In genomic region chr2:227479865-227480475, GRCh38 we compare ENCODE assay signal across 8 cellular contexts. TPM values are rescaled to one million over a fixed set of nuclear protein-coding genes. Genes with fewer than 3 reads are reported as not detected.
A peak's percentile ranks its signal among the peaks of the same experiment; 100 is the strongest.
DNase-seq lines count a peak whose midpoint lies in the region; ATAC-seq and TF ChIP-seq lines count a peak whose summit lies in the region.

No MANE protein-coding gene starts in this region.

- ATAC-seq in upper lobe of right lung, result peak; percentile 74

- H3K4me3 ChIP-seq in Peyer's patch (no peak overlapping the region), upper lobe of right lung (no peak overlapping the region)

- intact Hi-C loops in upper lobe of right lung (cut with DNase I), result no loop called here

- H3K4me1 ChIP-seq in Peyer's patch (peaks cover 0 to 28% (median 0%) of the 10 kb centered on the region in 4 donors), upper lobe of right lung (peaks cover 37% of the 10 kb centered on the region)

- H3K9me3 ChIP-seq in Peyer's patch (no peaks in the 10 kb centered on the region), upper lobe of right lung (no peaks in the 10 kb centered on the region)

- TF ChIP-seq POLR2A in Peyer's patch (IDR thresholded peaks at IDR 0.05), result no peak

- H3K27ac ChIP-seq in Peyer's patch (no peak overlapping the region), upper lobe of right lung (no peak overlapping the region)

- H3K36me3 ChIP-seq in Peyer's patch (no peaks in the 10 kb centered on the region), upper lobe of right lung (no peaks in the 10 kb centered on the region)

- peak in 4 of 6 experiments; percentile 14 to 37 (median 26) for TF ChIP-seq CTCF in Peyer's patch (IDR thresholded peaks at IDR 0.05)
- peak; percentile 34 for TF ChIP-seq CTCF in upper lobe of right lung (IDR thresholded peaks at IDR 0.05)

- H3K27me3 ChIP-seq in Peyer's patch (no peaks in the 10 kb centered on the region), upper lobe of right lung (no peaks in the 10 kb centered on the region)

- CTCF ChIA-PET in HEK293T (lab: Yijun Ruan, JAX), result interaction anchor here (0.6 to 1.0 kb wide), 3 partner anchors 14 to 286 kb away, joined by 3 to 5 read pairs (median 3); no protein-coding TSS in a partner anchor

- POLR2A ChIA-PET in HEK293T (lab: Yijun Ruan, JAX), result no interaction called here

- DNase-seq in NCI-H82 (lab: John Stamatoyannopoulos, UW) (peak; percentile 21), NCI-H82 treated with DMSO at 0.1 percent for 48 hours (lab: John Stamatoyannopoulos, UW; ENCODE audit: unreplicated experiment) (no peak), HEK293T (ENCODE audit: extremely low spot score) (no peak), Peyer's patch (no peak), fibroblast of the conjunctiva (ENCODE audit: low read depth) (peak; percentile 24), upper lobe of right lung (no peak), NCI-H146 treated with DMSO at 0.1 percent for 48 hours (lab: John Stamatoyannopoulos, UW; ENCODE audit: unreplicated experiment) (no peak), NCI-H2081 (lab: John Stamatoyannopoulos, UW) (no peak)

TF ChIP-seq in HEK293T, 16 proteins besides CTCF, POLR2A, EP300 and RAD21:
- TF ChIP-seq SUZ12 (IDR thresholded peaks at IDR 0.05), result no peak
- no peak for TF ChIP-seq ARNT (IDR thresholded peaks at IDR 0.05)
- TF ChIP-seq PKNOX1 (IDR thresholded peaks at IDR 0.05), result peak; percentile 89
- TF ChIP-seq FOXM1 (IDR thresholded peaks at IDR 0.05; ENCODE audit: borderline replicate concordance), result no peak

RNA-seq across cellular contexts. Expression of gene AGFG1, which starts 8.0 kb away (rescaled TPM):
- total RNA-seq in Peyer's patch (10 to 100 TPM; 24.8 to 68.1 (median 62.6) TPM), upper lobe of right lung (92.9 TPM)

Comparison
In these comparisons a context has a peak if more than half of its experiments do, and no peak if none do; other contexts are left out.
1. DNase-seq: peak in NCI-H82 (single experiment) and fibroblast of the conjunctiva (single experiment); none in NCI-H82 treated with DMSO at 0.1 percent for 48 hours (single experiment), HEK293T (single experiment), Peyer's patch (0 of 3), upper lobe of right lung (single experiment), NCI-H146 treated with DMSO at 0.1 percent for 48 hours (single experiment) and NCI-H2081 (0 of 2).